Comparison of ENCODE assay signal across 6 cellular contexts in genomic region chr1:224489585-224490365, GRCh38.
"Had no signal": no experiment of that assay in that cellular context is flagged by ENCODE, and none has a peak within 500 bp of the region (broad histone marks: within the 10 kb centered on the region; RNA-seq: fewer than 3 reads in every experiment).

No MANE protein-coding gene starts in this region.

- H3K4me3 Mint-ChIP-seq: neural crest cell had no signal

- H3K79me2 ChIP-seq: parathyroid adenoma had no signal

- H3K9me3 ChIP-seq: left ventricle myocardium inferior had no signal

- H3K9ac ChIP-seq: parathyroid adenoma had no signal

- H3K4me1 Mint-ChIP-seq: neural crest cell had no signal

- H3K27ac ChIP-seq: heart left ventricle, left ventricle myocardium inferior, parathyroid adenoma had no signal

- H3K27me3 ChIP-seq: heart left ventricle had no signal

- H2AFZ ChIP-seq: parathyroid adenoma had no signal

- DNase-seq: activated CD4-positive, alpha-beta T cell treated with anti-CD3 and anti-CD28 coated beads, Interleukin-2, amount 50 U/mL, for 48 hours; activated naive CD4-positive, alpha-beta T cell; heart left ventricle; left ventricle myocardium inferior had no signal

- H3K4me3 ChIP-seq: heart left ventricle, left ventricle myocardium inferior had no signal

- H3K9me3 Mint-ChIP-seq: neural crest cell had no signal

- H3K36me3 ChIP-seq: heart left ventricle, left ventricle myocardium inferior had no signal

- H3K4me1 ChIP-seq: heart left ventricle, left ventricle myocardium inferior, parathyroid adenoma had no signal

- ATAC-seq: heart left ventricle had no signal
